20 cellular contexts compared by ENCODE assay signal in the genomic region with DNA sequence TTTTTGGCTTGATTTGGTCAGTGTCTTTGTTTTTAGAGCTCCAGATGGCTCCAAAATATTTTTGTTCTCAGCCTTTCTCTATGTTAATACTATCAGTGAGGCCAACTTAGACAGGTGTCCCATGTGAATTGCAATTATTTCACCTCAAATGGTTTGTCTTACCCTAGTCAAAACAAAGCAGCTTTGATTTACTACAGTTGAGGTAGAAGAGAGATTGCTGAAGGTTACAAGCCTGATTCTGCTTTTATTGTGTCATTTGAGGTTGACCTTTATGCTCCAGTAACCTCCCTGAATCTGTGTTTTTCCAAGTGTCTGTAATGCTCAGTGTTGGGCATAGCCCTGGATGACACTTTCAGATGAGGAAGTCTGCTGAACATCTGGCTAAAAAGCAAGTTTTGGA.
"Had no signal": no experiment of that assay in that cellular context is flagged by ENCODE, and none has a peak within 500 bp of the region (broad histone marks: within the 10 kb centered on the region; RNA-seq: fewer than 3 reads in every experiment).

No MANE protein-coding gene starts in this region.

- H3K27ac ChIP-seq: heart right ventricle, parathyroid adenoma, sigmoid colon, transverse colon had no signal

- H3K79me2 ChIP-seq: parathyroid adenoma had no signal

- H3K4me2 ChIP-seq: smooth muscle cell had no signal

- DNase-seq: activated gamma-delta T cell treated with Interleukin-2 at 50 U/mL for 16 hours; activated T-cell treated with anti-CD3 and anti-CD28 coated beads, Interleukin-2, amount 50 U/mL, for 1 hour; anterior cingulate cortex; effector CD4-positive, alpha-beta T cell; erythroblast; foreskin fibroblast; heart right ventricle; immature natural killer cell; nucleus accumbens; sigmoid colon; stimulated activated CD4-positive, alpha-beta T cell treated with anti-CD3 and anti-CD28 coated beads, Interleukin-15, amount 100 ng/mL, for 24 hours; transverse colon had no signal

- H3K36me3 Mint-ChIP-seq: activated naive CD4-positive, alpha-beta T cell treated with anti-CD3 and anti-CD28 coated beads, Interleukin-2, amount 50 U/mL, for 24 hours; brain; immature natural killer cell; memory B cell; natural killer cell treated with Interleukin-12 subunit alpha and Interleukin-12 subunit beta and Interleukin-15 and Interleukin-18, amount 100 ng/mL, for 72 hours; stimulated activated memory B cell treated with anti-CD40 and anti-IgM and Interleukin-4, amounts not matched to agents 10 μg/mL and 1 μg/mL and 100 μg/mL, for 72 hours had no signal

- ATAC-seq: heart right ventricle; natural killer cell treated with Interleukin-12 subunit alpha and Interleukin-12 subunit beta and Interleukin-15 and Interleukin-18, amount 100 ng/mL, for 72 hours; stimulated activated memory B cell treated with anti-CD40 and anti-IgM and Interleukin-4, amounts not matched to agents 10 μg/mL and 1 μg/mL and 100 μg/mL, for 72 hours had no signal

- H3K9me3 Mint-ChIP-seq: activated naive CD4-positive, alpha-beta T cell treated with anti-CD3 and anti-CD28 coated beads, Interleukin-2, amount 50 U/mL, for 24 hours; dendritic cell treated with granulocyte-macrophage colony-stimulating factor and Interleukin-4, amounts not matched to agents 40 ng/mL and 50 ng/mL, for 4 days; stimulated activated memory B cell treated with anti-CD40 and anti-IgM and Interleukin-4, amounts not matched to agents 10 μg/mL and 1 μg/mL and 100 μg/mL, for 72 hours had no signal

- H3K4me1 Mint-ChIP-seq: activated naive CD4-positive, alpha-beta T cell treated with anti-CD3 and anti-CD28 coated beads, Interleukin-2, amount 50 U/mL, for 24 hours; immature natural killer cell; memory B cell; stimulated activated memory B cell treated with anti-CD40 and anti-IgM and Interleukin-4, amounts not matched to agents 10 μg/mL and 1 μg/mL and 100 μg/mL, for 72 hours had no signal

- H3K36me3 ChIP-seq: heart right ventricle, sigmoid colon, transverse colon had no signal

- H2AFZ ChIP-seq: parathyroid adenoma had no signal

- H3K4me1 ChIP-seq: heart right ventricle, parathyroid adenoma, sigmoid colon, transverse colon had no signal

- H3K27ac Mint-ChIP-seq: activated naive CD4-positive, alpha-beta T cell treated with anti-CD3 and anti-CD28 coated beads, Interleukin-2, amount 50 U/mL, for 24 hours; brain; dendritic cell treated with granulocyte-macrophage colony-stimulating factor and Interleukin-4, amounts not matched to agents 40 ng/mL and 50 ng/mL, for 4 days; immature natural killer cell; memory B cell; natural killer cell treated with Interleukin-12 subunit alpha and Interleukin-12 subunit beta and Interleukin-15 and Interleukin-18, amount 100 ng/mL, for 72 hours; stimulated activated memory B cell treated with anti-CD40 and anti-IgM and Interleukin-4, amounts not matched to agents 10 μg/mL and 1 μg/mL and 100 μg/mL, for 72 hours had no signal

- H3K9ac ChIP-seq: parathyroid adenoma had no signal

- H3K27me3 Mint-ChIP-seq: activated naive CD4-positive, alpha-beta T cell treated with anti-CD3 and anti-CD28 coated beads, Interleukin-2, amount 50 U/mL, for 24 hours; brain; dendritic cell treated with granulocyte-macrophage colony-stimulating factor and Interleukin-4, amounts not matched to agents 40 ng/mL and 50 ng/mL, for 4 days; memory B cell; natural killer cell treated with Interleukin-12 subunit alpha and Interleukin-12 subunit beta and Interleukin-15 and Interleukin-18, amount 100 ng/mL, for 72 hours; stimulated activated memory B cell treated with anti-CD40 and anti-IgM and Interleukin-4, amounts not matched to agents 10 μg/mL and 1 μg/mL and 100 μg/mL, for 72 hours had no signal

- H3K9me3 ChIP-seq: sigmoid colon, transverse colon had no signal

- H3K27me3 ChIP-seq: heart right ventricle, sigmoid colon, transverse colon had no signal

- H3K4me3 ChIP-seq: heart right ventricle, sigmoid colon, smooth muscle cell, transverse colon had no signal

- H3K4me3 Mint-ChIP-seq: activated naive CD4-positive, alpha-beta T cell treated with anti-CD3 and anti-CD28 coated beads, Interleukin-2, amount 50 U/mL, for 24 hours; brain; dendritic cell treated with granulocyte-macrophage colony-stimulating factor and Interleukin-4, amounts not matched to agents 40 ng/mL and 50 ng/mL, for 4 days; immature natural killer cell; memory B cell; natural killer cell treated with Interleukin-12 subunit alpha and Interleukin-12 subunit beta and Interleukin-15 and Interleukin-18, amount 100 ng/mL, for 72 hours; stimulated activated memory B cell treated with anti-CD40 and anti-IgM and Interleukin-4, amounts not matched to agents 10 μg/mL and 1 μg/mL and 100 μg/mL, for 72 hours had no signal
